Comparison of ENCODE assay signal across 11 cellular contexts in the genomic region with DNA sequence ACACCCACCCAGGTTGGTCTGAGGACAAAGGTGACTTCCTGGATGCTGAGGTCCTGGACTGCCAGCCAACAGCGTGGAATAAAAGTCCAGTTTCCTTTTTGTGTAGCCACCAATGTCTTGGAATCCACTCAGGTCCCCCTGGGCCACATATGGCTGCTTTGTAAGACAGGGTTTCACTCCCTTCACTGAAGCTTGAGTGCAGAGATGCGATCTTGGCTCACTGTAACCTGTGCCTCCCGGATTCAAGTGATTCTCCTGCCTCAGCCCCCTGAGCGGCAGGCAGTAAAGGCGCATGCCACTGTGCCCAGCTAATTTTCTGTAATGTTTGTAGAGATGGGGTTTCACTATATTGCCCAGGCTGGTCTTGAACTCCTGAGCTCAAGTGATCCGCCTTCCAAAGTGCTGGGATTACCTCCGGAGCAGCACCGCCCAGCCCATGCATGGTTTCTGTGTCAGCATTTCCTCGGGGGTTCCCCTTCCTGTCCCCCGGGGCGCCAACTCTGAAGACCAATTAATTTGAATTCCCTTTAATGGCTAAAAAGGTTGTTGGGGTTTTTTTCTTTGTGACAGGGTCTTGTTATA. TPM values are rescaled to one million over a fixed set of nuclear protein-coding genes. Genes with fewer than 3 reads are reported as not detected.
DNase-seq lines count a peak whose midpoint lies in the region; ATAC-seq, FAIRE-seq and TF ChIP-seq lines count a peak whose summit lies in the region.
"Had no signal": no experiment of that assay in that cellular context is flagged by ENCODE, and none has a peak within 500 bp of the region (broad histone marks: within the 10 kb centered on the region; RNA-seq: fewer than 3 reads in every experiment).

No MANE protein-coding gene starts in this region.

- no peaks in the 10 kb centered on the region for H4K20me1 ChIP-seq in fibroblast of lung (ENCODE audit: control insufficient read depth, extremely low read depth, insufficient read depth, low read length)

- DNase-seq in GM18507 (ENCODE audit: extremely low spot score, insufficient read length, low read depth) = no peak
- no peak for DNase-seq in fibroblast of lung (ENCODE audit: low read depth in 2 of 2)
- no peak for DNase-seq in nephron progenitor cell
- no peak for DNase-seq in ureter (ENCODE audit: low spot score)
- no peak for DNase-seq in NCI-H146 (lab: John Stamatoyannopoulos, UW)
- no peak for DNase-seq in NCI-H1048 (lab: John Stamatoyannopoulos, UW)
- DNase-seq: anterior cingulate cortex, MV-4-11, WERI-Rb-1 had no signal

- H2AFZ ChIP-seq in fibroblast of lung (ENCODE audit: low read length) = no peak overlapping the region

- H3K27ac ChIP-seq in fibroblast of lung (ENCODE audit: insufficient read depth, low read length) = peak overlapping the region; percentile 47
- H3K27ac ChIP-seq: WERI-Rb-1 had no signal

- H3K9ac ChIP-seq in fibroblast of lung (ENCODE audit: insufficient read depth, low read length) = no peak overlapping the region

- H3K4me3 Mint-ChIP-seq in stimulated activated memory B cell treated with anti-CD40 and anti-IgM and Interleukin-4, amounts not matched to agents 10 μg/mL and 1 μg/mL and 100 μg/mL, for 72 hours = peak overlapping the region; percentile 63
- H3K4me3 Mint-ChIP-seq in nephron progenitor cell = no peak overlapping the region

- peaks cover 30% of the 10 kb centered on the region for H3K36me3 ChIP-seq in fibroblast of lung (ENCODE audit: control insufficient read depth, insufficient read depth, low read length)

- TF ChIP-seq CTCF in fibroblast of lung (conservative IDR thresholded peaks at IDR 0.05 in 1 of 2, IDR thresholded peaks at IDR 0.05 in 1 of 2; ENCODE audit: low read depth in 1 of 2, low read length in 2 of 2) = no peak
- TF ChIP-seq CTCF in nephron progenitor cell (IDR thresholded peaks at IDR 0.05) = no peak

- no peaks in the 10 kb centered on the region for H3K9me3 Mint-ChIP-seq in stimulated activated memory B cell treated with anti-CD40 and anti-IgM and Interleukin-4, amounts not matched to agents 10 μg/mL and 1 μg/mL and 100 μg/mL, for 72 hours
- peaks cover 6% of the 10 kb centered on the region for H3K9me3 Mint-ChIP-seq in nephron progenitor cell

- peaks cover 23% of the 10 kb centered on the region for H3K4me1 Mint-ChIP-seq in stimulated activated memory B cell treated with anti-CD40 and anti-IgM and Interleukin-4, amounts not matched to agents 10 μg/mL and 1 μg/mL and 100 μg/mL, for 72 hours
- H3K4me1 Mint-ChIP-seq in nephron progenitor cell = peaks cover 13% of the 10 kb centered on the region

- peak; percentile 95 for FAIRE-seq in GM18507 (lab: Jason Lieb, UNC)

- H3K4me1 ChIP-seq in fibroblast of lung (ENCODE audit: control insufficient read depth, extremely low read depth, insufficient read depth, low read length) = peaks cover 11% of the 10 kb centered on the region

- peaks cover 59% of the 10 kb centered on the region for H3K27me3 Mint-ChIP-seq in stimulated activated memory B cell treated with anti-CD40 and anti-IgM and Interleukin-4, amounts not matched to agents 10 μg/mL and 1 μg/mL and 100 μg/mL, for 72 hours
- no peaks in the 10 kb centered on the region for H3K27me3 Mint-ChIP-seq in nephron progenitor cell (ENCODE audit: low read depth, poor library complexity)

- H3K27me3 ChIP-seq in fibroblast of lung (ENCODE audit: control insufficient read depth, insufficient read depth, low read length) = no peaks in the 10 kb centered on the region

- ATAC-seq in HG03460 (IDR thresholded peaks at IDR 0.05; ENCODE audit: unreplicated experiment) = peak; percentile 61
- ATAC-seq in stimulated activated memory B cell treated with anti-CD40 and anti-IgM and Interleukin-4, amounts not matched to agents 10 μg/mL and 1 μg/mL and 100 μg/mL, for 72 hours = peak; percentile 88

- no peak overlapping the region for H3K4me2 ChIP-seq in fibroblast of lung (ENCODE audit: extremely low read depth, insufficient read depth, low read length)

- H3K4me3 ChIP-seq in fibroblast of lung (replicated peaks in 1 of 4; ENCODE audit: control extremely low read depth in 1 of 4, insufficient read depth in 1 of 4, low read depth in 3 of 4, low read length in 4 of 4) = peak overlapping the region in 1 of 4 experiments; percentile 10

- no peaks in the 10 kb centered on the region for H3K36me3 Mint-ChIP-seq in stimulated activated memory B cell treated with anti-CD40 and anti-IgM and Interleukin-4, amounts not matched to agents 10 μg/mL and 1 μg/mL and 100 μg/mL, for 72 hours
- H3K36me3 Mint-ChIP-seq in nephron progenitor cell (ENCODE audit: low read depth) = peaks cover 39% of the 10 kb centered on the region

- peaks cover 32% of the 10 kb centered on the region for H3K79me2 ChIP-seq in fibroblast of lung (ENCODE audit: control insufficient read depth, insufficient read depth, low read length)

- H3K27ac Mint-ChIP-seq in stimulated activated memory B cell treated with anti-CD40 and anti-IgM and Interleukin-4, amounts not matched to agents 10 μg/mL and 1 μg/mL and 100 μg/mL, for 72 hours = peak overlapping the region; percentile 27
- no peak overlapping the region for H3K27ac Mint-ChIP-seq in nephron progenitor cell

- no peaks in the 10 kb centered on the region for H3K9me3 ChIP-seq in fibroblast of lung (ENCODE audit: control insufficient read depth, insufficient read depth, low read depth, low read length)

RNA-seq across cellular contexts. Expression of gene KANK2, which starts 17.5 kb away (rescaled TPM):
- total RNA-seq in fibroblast of lung (435 and 511 TPM in 2 replicates), ureter (170 TPM)
- polyA plus RNA-seq in fibroblast of lung = 192 and 197 TPM in 2 replicates
- 343 and 345 TPM in 2 replicates for polyA plus RNA-seq in fibroblast of lung (2012)
- 1,080 and 1,176 TPM in 2 replicates for polyA minus RNA-seq in fibroblast of lung (ENCODE audit: low replicate concordance)

RNA-seq across cellular contexts. Expression of gene SPC24, which starts 24.2 kb away (rescaled TPM):
- total RNA-seq in fibroblast of lung = 3.9 and 32.0 TPM in 2 replicates
- polyA plus RNA-seq in fibroblast of lung = 8.1 and 32.0 TPM in 2 replicates
- 9.4 and 37.2 TPM in 2 replicates for polyA plus RNA-seq in fibroblast of lung (2012)
- 11.4 and 64.9 TPM in 2 replicates for polyA minus RNA-seq in fibroblast of lung (ENCODE audit: low replicate concordance)
- total RNA-seq in ureter = 1.4 TPM

RNA-seq across cellular contexts. Expression of gene ANGPTL8, which starts 59.6 kb away (rescaled TPM):
- total RNA-seq in fibroblast of lung = not detected in 2 replicates
- not detected in 2 replicates for polyA plus RNA-seq in fibroblast of lung
- not detected in 2 replicates for polyA plus RNA-seq in fibroblast of lung (2012)
- not detected in 2 replicates for polyA minus RNA-seq in fibroblast of lung (ENCODE audit: low replicate concordance)
- total RNA-seq in ureter = not detected
